Comparison of ENCODE assay signal across 1 cellular context in the genomic region with DNA sequence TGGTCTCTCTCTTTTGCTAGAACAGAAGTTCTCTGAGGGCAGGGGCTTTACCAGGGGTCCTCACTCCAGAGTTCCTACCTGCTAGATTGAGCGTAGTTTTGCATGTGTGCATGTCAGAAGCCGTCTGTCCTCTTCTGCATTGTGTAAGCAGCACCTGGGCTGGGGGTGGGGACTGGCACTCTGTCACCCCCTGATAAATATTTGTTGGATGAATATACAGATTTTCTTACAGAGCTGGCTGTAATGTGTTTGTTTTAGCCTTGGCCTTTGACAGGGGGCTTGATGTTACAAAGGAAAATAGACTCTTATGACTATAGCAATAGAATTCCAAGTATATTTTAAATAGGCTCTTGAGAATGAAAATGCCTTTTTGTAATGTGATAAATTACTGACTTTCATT.
TF ChIP-seq lines count a peak whose summit lies in the region.

No MANE protein-coding gene starts in this region.

TF ChIP-seq in A549, 52 proteins besides CTCF, POLR2A, EP300 and RAD21 (continued from another document):
- TF ChIP-seq USF2 (IDR thresholded peaks at IDR 0.05) (no peak), CBX2 (IDR thresholded peaks at IDR 0.05; ENCODE audit: borderline replicate concordance, low read depth) (no peak), RCOR1 (IDR thresholded peaks at IDR 0.05; ENCODE audit: low read depth, low read length) (no peak), RFX5 (IDR thresholded peaks at IDR 0.05) (no peak), CHD2 (IDR thresholded peaks at IDR 0.05; ENCODE audit: low read length, partially characterized antibody) (no peak), ZFP36 (IDR thresholded peaks at IDR 0.05; ENCODE audit: borderline replicate concordance, partially characterized antibody) (no peak), BHLHE40 (IDR thresholded peaks at IDR 0.05; ENCODE audit: low read depth, low read length) (no peak), TFCP2L1 (CRISPR knock-in tag; IDR thresholded peaks at IDR 0.05) (no peak), ZSCAN20 (CRISPR knock-in tag; IDR thresholded peaks at IDR 0.05) (no peak), EHF (CRISPR knock-in tag; IDR thresholded peaks at IDR 0.05) (no peak), HOXA7 (CRISPR knock-in tag; IDR thresholded peaks at IDR 0.05) (no peak), CBX8 (IDR thresholded peaks at IDR 0.05) (no peak)
- TF ChIP-seq, protein P1, sequence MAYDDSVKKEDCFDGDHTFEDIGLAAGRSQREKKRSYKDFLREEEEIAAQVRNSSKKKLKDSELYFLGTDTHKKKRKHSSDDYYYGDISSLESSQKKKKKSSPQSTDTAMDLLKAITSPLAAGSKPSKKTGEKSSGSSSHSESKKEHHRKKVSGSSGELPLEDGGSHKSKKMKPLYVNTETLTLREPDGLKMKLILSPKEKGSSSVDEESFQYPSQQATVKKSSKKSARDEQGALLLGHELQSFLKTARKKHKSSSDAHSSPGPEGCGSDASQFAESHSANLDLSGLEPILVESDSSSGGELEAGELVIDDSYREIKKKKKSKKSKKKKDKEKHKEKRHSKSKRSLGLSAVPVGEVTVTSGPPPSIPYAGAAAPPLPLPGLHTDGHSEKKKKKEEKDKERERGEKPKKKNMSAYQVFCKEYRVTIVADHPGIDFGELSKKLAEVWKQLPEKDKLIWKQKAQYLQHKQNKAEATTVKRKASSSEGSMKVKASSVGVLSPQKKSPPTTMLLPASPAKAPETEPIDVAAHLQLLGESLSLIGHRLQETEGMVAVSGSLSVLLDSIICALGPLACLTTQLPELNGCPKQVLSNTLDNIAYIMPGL (CRISPR knock-in tag; IDR thresholded peaks at IDR 0.05; ENCODE audit: borderline replicate concordance) = no peak
